In the genomic region with DNA sequence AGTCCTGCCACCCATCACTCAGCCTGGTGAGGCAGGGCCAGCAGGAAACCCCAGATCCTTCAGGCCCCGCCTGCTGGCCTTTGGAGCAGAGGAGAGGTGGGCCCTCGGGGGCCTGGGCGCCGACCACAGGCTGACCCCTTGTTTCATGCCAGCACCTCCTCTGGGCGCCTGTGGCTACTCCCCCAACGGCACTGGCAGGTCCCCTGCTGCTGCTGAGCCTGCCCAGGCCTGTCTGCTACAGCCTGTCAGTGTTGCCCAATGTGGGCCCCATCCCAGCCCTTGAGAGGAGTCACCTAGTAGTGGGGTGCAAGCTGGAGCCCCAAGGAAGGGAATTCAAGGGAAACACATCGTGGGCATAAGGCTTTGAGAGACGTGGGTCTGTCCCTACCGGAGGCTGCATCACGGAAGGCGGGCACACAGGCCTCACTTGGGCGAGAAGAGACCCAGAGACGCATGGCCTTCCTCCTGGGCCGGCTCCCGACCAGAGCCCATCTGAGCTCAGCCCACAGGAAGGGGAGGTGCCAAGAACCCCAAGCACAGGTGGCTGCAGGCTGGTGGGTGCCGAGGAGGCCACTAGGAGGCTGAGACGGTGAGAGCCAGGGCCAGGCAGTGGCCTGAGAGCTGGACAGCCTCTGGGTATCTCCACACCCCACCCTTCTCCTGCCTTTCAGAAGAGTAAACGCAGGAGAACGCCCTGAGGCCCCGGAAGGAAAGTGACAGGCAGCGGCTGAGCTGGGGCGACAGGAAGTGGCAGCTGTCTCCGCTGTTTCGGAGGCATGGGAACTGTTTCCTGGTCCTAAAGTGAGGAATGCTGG, we compare ENCODE assay signal across 8 cellular contexts. TPM values are rescaled to one million over a fixed set of nuclear protein-coding genes. Genes with fewer than 3 reads are reported as not detected.
DNase-seq lines count a peak whose midpoint lies in the region; ATAC-seq and TF ChIP-seq lines count a peak whose summit lies in the region.

No MANE protein-coding gene starts in this region.

- H3K4me1 Mint-ChIP-seq in CD4-positive, alpha-beta memory T cell = peaks cover 9 to 51% (median 23%) of the 10 kb centered on the region in 4 donors

- no peaks in the 10 kb centered on the region for H3K9me3 ChIP-seq in CD4-positive, alpha-beta memory T cell (ENCODE audit: control insufficient read depth in 1 of 2, low read length in 2 of 2)
- no peaks in the 10 kb centered on the region for H3K9me3 ChIP-seq in heart right ventricle
- H3K9me3 ChIP-seq in skeletal muscle satellite cell (replicated peaks; ENCODE audit: low read length) = no peaks in the 10 kb centered on the region

- H3K4me3 ChIP-seq in CD4-positive, alpha-beta memory T cell (ENCODE audit: low read length in 2 of 2) = peak overlapping the region; percentile 63 to 84
- H3K4me3 ChIP-seq in heart right ventricle (peak overlapping the region in 8 of 10 donors; percentile 0 to 45 (median 22)), skeletal muscle satellite cell (ENCODE audit: low read length) (no peak overlapping the region)

- peak overlapping the region; percentile 57 for H3K4me2 ChIP-seq in skeletal muscle satellite cell (ENCODE audit: low read length)

- CTCF ChIA-PET in CD4-positive, alpha-beta memory T cell (lab: Charles Lee; ENCODE audit: partially characterized antibody) = interaction anchor here (0.6 to 2.6 kb wide), 7 partner anchors 9 to 100 kb away, joined by 3 to 14 read pairs (median 5); a partner anchor contains a TSS
- CTCF ChIA-PET in RWPE1 (lab: Yijun Ruan, JAX) = interaction anchor here (0.5 to 0.9 kb wide), 6 partner anchors 10 to 415 kb away, joined by 3 to 7 read pairs (median 4); a partner anchor contains a TSS

- H3K27ac Mint-ChIP-seq in CD4-positive, alpha-beta memory T cell = peak overlapping the region; percentile 94 to 98 (median 97)

- peaks cover 35% of the 10 kb centered on the region for H3K4me1 ChIP-seq in CD4-positive, alpha-beta memory T cell (ENCODE audit: insufficient read depth, low read length)
- H3K4me1 ChIP-seq in heart right ventricle (peaks cover 8 to 40% (median 32%) of the 10 kb centered on the region in 9 donors), skeletal muscle satellite cell (ENCODE audit: control insufficient read depth, insufficient read depth, low read length) (peaks cover 12% of the 10 kb centered on the region)

- peaks cover 2 to 3% of the 10 kb centered on the region in 2 donors for H3K36me3 Mint-ChIP-seq in CD4-positive, alpha-beta memory T cell

- peak; percentile 72 for ATAC-seq in GM19324 (IDR thresholded peaks at IDR 0.05; ENCODE audit: low FRiP score, unreplicated experiment)
- peak in 7 of 8 donors; percentile 7 to 53 (median 39) for ATAC-seq in heart right ventricle

- WGBS in heart right ventricle, 2 donors = 47% methylated on average over 24 of the region's 24 CpGs

- peak overlapping the region; percentile 86 to 94 (median 89) for H3K4me3 Mint-ChIP-seq in CD4-positive, alpha-beta memory T cell

- H3K27ac ChIP-seq in CD4-positive, alpha-beta memory T cell (ENCODE audit: low read depth, low read length) = peak overlapping the region; percentile 65
- H3K27ac ChIP-seq in RWPE1 (peak overlapping the region; percentile 96), heart right ventricle (peak overlapping the region in 9 of 10 donors; percentile 3 to 91 (median 51))

- no peaks in the 10 kb centered on the region for H3K27me3 Mint-ChIP-seq in CD4-positive, alpha-beta memory T cell

- H3K9me3 Mint-ChIP-seq in CD4-positive, alpha-beta memory T cell = no peaks in the 10 kb centered on the region

- intact Hi-C loops in CD4-positive, alpha-beta memory T cell (cut with micrococcal nuclease) = loop anchor here (1.0 kb wide), 1 partner anchor 20 kb away; no protein-coding TSS in a partner anchor
- intact Hi-C loops in heart right ventricle (cut with DNase I) = loop anchor here in 1 of 10 donors (10.0 kb wide), 1 partner anchor 61 kb away; no protein-coding TSS in a partner anchor

- TF ChIP-seq CTCF in RWPE1 (conservative IDR thresholded peaks at IDR 0.05; ENCODE audit: low read depth) (peak; percentile 55), heart right ventricle (IDR thresholded peaks at IDR 0.05) (peak in 4 of 9 donors; percentile 17 to 28 (median 18))

- H3K9ac ChIP-seq in skeletal muscle satellite cell (ENCODE audit: low read depth, low read length) = peak overlapping the region; percentile 30

- peak; percentile 52 to 67 (median 54) for DNase-seq in CD4-positive, alpha-beta memory T cell
- DNase-seq in HPDE6-E6E7 (ENCODE audit: extremely low spot score) (peak; percentile 82), RWPE1 (ENCODE audit: low spot score) (peak; percentile 67), heart right ventricle (peak; percentile 35 to 50), amniotic stem cell (lab: John Stamatoyannopoulos, UW) (no peak)
- peak; percentile 48 for DNase-seq in activated effector memory CD4-positive, alpha-beta T cell treated with Interleukin-2 at 50 U/mL for 16 hours

- H3K36me3 ChIP-seq in CD4-positive, alpha-beta memory T cell (ENCODE audit: insufficient read depth, low read length) = no peaks in the 10 kb centered on the region
- H3K36me3 ChIP-seq in heart right ventricle (no peaks in the 10 kb centered on the region), skeletal muscle satellite cell (ENCODE audit: insufficient read depth, low read length) (no peaks in the 10 kb centered on the region)

- no peaks in the 10 kb centered on the region for H3K27me3 ChIP-seq in CD4-positive, alpha-beta memory T cell (ENCODE audit: insufficient read depth, low read length)
- H3K27me3 ChIP-seq in heart right ventricle (no peaks in the 10 kb centered on the region), skeletal muscle satellite cell (ENCODE audit: control insufficient read depth, insufficient read depth, low read length) (no peaks in the 10 kb centered on the region)

- POLR2A ChIA-PET in CD4-positive, alpha-beta memory T cell (lab: Charles Lee; ENCODE audit: partially characterized antibody) = interaction anchor here (0.7 to 6.3 kb wide), 21 partner anchors 8 to 273 kb away, joined by 3 to 65 read pairs (median 5); a partner anchor contains a TSS
- POLR2A ChIA-PET in RWPE1 (lab: Yijun Ruan, JAX; ENCODE audit: low non-redundant PET) = interaction anchor here (0.7 kb wide), 1 partner anchor 196 kb away, joined by 4 read pairs; no protein-coding TSS in a partner anchor

RNA-seq across cellular contexts. Expression of a gene that starts 8.1 kb away (rescaled TPM):
- total RNA-seq in CD4-positive, alpha-beta memory T cell = 10 to 100 TPM; 26.5 to 27.7 TPM
- polyA plus RNA-seq in CD4-positive, alpha-beta memory T cell = 1 to 10 TPM in 1 of 2 donors, under 1 TPM in 1; 0.03 to 3.5 TPM
- total RNA-seq in heart right ventricle = 10 to 100 TPM in 8 of 10 donors, 1 to 10 TPM in 2; 9.0 to 62.4 (median 17.9) TPM
- 10 to 100 TPM; 34.4 to 58.4 TPM for polyA plus RNA-seq in heart right ventricle
- 107 and 309 TPM in 2 replicates for total RNA-seq in skeletal muscle satellite cell (2012; rRNA removed)

RNA-seq across cellular contexts. Expression of a gene that starts 40.5 kb away (rescaled TPM):
- 100 to 1,000 TPM; 139 to 141 TPM for total RNA-seq in CD4-positive, alpha-beta memory T cell
- 100 to 1,000 TPM in 1 of 2 donors, 10 to 100 TPM in 1; 48.1 to 138 TPM for polyA plus RNA-seq in CD4-positive, alpha-beta memory T cell
- 10 to 100 TPM; 34.1 to 96.4 (median 43.1) TPM for total RNA-seq in heart right ventricle
- 100 to 1,000 TPM in 1 of 2 donors, 10 to 100 TPM in 1; 85.2 to 191 TPM for polyA plus RNA-seq in heart right ventricle
- 64.7 and 68.2 TPM in 2 replicates for total RNA-seq in skeletal muscle satellite cell (2012; rRNA removed)

RNA-seq across cellular contexts. Expression of a gene that starts 54.4 kb away (rescaled TPM):
- 10 to 100 TPM; 85.1 to 89.0 TPM for total RNA-seq in CD4-positive, alpha-beta memory T cell
- 100 to 1,000 TPM; 139 to 148 TPM for polyA plus RNA-seq in CD4-positive, alpha-beta memory T cell
- 10 to 100 TPM; 68.9 to 96.6 (median 80.6) TPM for total RNA-seq in heart right ventricle
- 100 to 1,000 TPM; 102 to 183 TPM for polyA plus RNA-seq in heart right ventricle
- total RNA-seq in skeletal muscle satellite cell (2012; rRNA removed) = 128 and 144 TPM in 2 replicates

RNA-seq across cellular contexts. Expression of a gene that starts 54.5 kb away (rescaled TPM):
- total RNA-seq in CD4-positive, alpha-beta memory T cell = 10 to 100 TPM; 37.6 to 44.0 TPM
- 1 to 10 TPM; 6.2 to 8.2 TPM for polyA plus RNA-seq in CD4-positive, alpha-beta memory T cell
- 10 to 100 TPM; 13.9 to 24.9 (median 18.9) TPM for total RNA-seq in heart right ventricle
- polyA plus RNA-seq in heart right ventricle = 10 to 100 TPM; 29.3 to 30.1 TPM
- total RNA-seq in skeletal muscle satellite cell (2012; rRNA removed) = 29.5 and 31.2 TPM in 2 replicates
